ENCODE assay signal across 8 cellular contexts in the genomic region with DNA sequence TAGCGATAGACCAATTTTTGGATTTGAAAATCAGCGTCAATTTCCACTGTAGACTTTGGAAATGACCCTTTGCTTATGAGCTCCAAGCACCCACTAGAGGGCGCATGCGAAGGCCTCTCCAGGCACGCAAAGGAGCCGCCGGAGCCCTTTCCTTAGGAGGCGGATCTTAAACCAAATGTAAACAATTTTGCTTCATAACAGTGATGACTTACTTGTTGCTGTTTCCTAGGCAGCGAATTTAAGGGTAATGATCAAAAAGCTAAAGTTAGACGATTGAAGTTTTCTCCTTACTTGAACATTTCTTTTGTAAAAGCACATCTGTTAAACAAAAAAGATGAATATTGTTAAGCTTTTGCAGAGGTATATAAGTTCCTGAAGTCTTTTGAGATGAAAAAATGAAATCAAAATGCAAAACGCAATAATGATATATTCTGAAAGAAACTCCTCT. TPM values are rescaled to one million over a fixed set of nuclear protein-coding genes. Genes with fewer than 3 reads are reported as not detected.
DNase-seq lines count a peak whose midpoint lies in the region; ATAC-seq and TF ChIP-seq lines count a peak whose summit lies in the region.

No MANE protein-coding gene starts in this region.

- no peaks in the 10 kb centered on the region for H3K9me3 Mint-ChIP-seq in chondrocyte (ENCODE audit: low read depth)

- H3K27ac Mint-ChIP-seq in chondrocyte (ENCODE audit: unreplicated experiment): no peak overlapping the region

- peaks cover 36% of the 10 kb centered on the region for H3K27me3 Mint-ChIP-seq in chondrocyte (ENCODE audit: low read depth)

- ATAC-seq in GM21723 (IDR thresholded peaks at IDR 0.05; ENCODE audit: unreplicated experiment) (peak; percentile 56), GM18519 (IDR thresholded peaks at IDR 0.05; ENCODE audit: low FRiP score, unreplicated experiment) (no peak)

- no peak overlapping the region for H3K4me3 ChIP-seq in AG10803 (ENCODE audit: low read length)

- peaks cover 5% of the 10 kb centered on the region for H3K36me3 Mint-ChIP-seq in chondrocyte (ENCODE audit: low read depth)

- no peak overlapping the region for H3K4me3 Mint-ChIP-seq in chondrocyte (ENCODE audit: unreplicated experiment)

- DNase-seq in AG10803 (ENCODE audit: low read depth) (peak; percentile 75), NCI-H460 (ENCODE audit: extremely low read depth, low read depth) (peak; percentile 70), chondrocyte (ENCODE audit: low spot score) (no peak), left kidney (ENCODE audit: low read depth, low spot score) (peak; percentile 86)
- peak; percentile 85 for DNase-seq in activated CD4-positive, alpha-beta T cell treated with anti-CD3 and anti-CD28 coated beads for 48 hours
- DNase-seq in stimulated activated CD4-positive, alpha-beta T cell treated with anti-CD3 and anti-CD28 coated beads, Interleukin-4, amount 100 ng/mL, for 24 hours: peak; percentile 82

- peak; percentile 97 for TF ChIP-seq CTCF in AG10803 (conservative IDR thresholded peaks at IDR 0.05; ENCODE audit: low read length)
- peak; percentile 97 for TF ChIP-seq CTCF in chondrocyte (IDR thresholded peaks at IDR 0.05)

- peaks cover 8% of the 10 kb centered on the region for H3K4me1 Mint-ChIP-seq in chondrocyte (ENCODE audit: low read depth)

RNA-seq across cellular contexts. Expression of a gene that starts 29.2 kb away (rescaled TPM):
- 26.8 and 28.8 TPM in 2 replicates for total RNA-seq in NCI-H460 (2014; rRNA removed; shearing (Covaris generic))
- 20.0 and 21.3 TPM in 2 replicates for polyA plus RNA-seq in NCI-H460 (2014; cell fraction: nucleus; rRNA removed)
- 27.5 to 32.3 TPM (median 28.0 TPM) in 3 replicates for total RNA-seq in chondrocyte
